ENCODE assay signal across 9 cellular contexts in genomic region chr6:157322792-157323113, GRCh38. TPM values are rescaled to one million over a fixed set of nuclear protein-coding genes. Genes with fewer than 3 reads are reported as not detected.
DNase-seq lines count a peak whose midpoint lies in the region; ATAC-seq, FAIRE-seq and TF ChIP-seq lines count a peak whose summit lies in the region.
"Had no signal": no experiment of that assay in that cellular context is flagged by ENCODE, and none has a peak within 500 bp of the region (broad histone marks: within the 10 kb centered on the region; RNA-seq: fewer than 3 reads in every experiment).

No MANE protein-coding gene starts in this region.

- 2 to 3% methylated on average over 12 of the region's 12 CpGs for WGBS in heart right ventricle, 2 donors

- H3K4me3 ChIP-seq in heart right ventricle (peak overlapping the region; percentile 61 to 88 (median 76)), bronchial epithelial cell (ENCODE audit: low read depth, low read length) (peak overlapping the region; percentile 67), mononuclear cell (ENCODE audit: low read length) (peak overlapping the region; percentile 90), vagina (peak overlapping the region; percentile 65 to 87)

- no peak for DNase-seq in heart right ventricle
- DNase-seq in Right ventricle myocardium superior, result no peak
- DNase-seq in bronchial epithelial cell (ENCODE audit: low read depth), result no peak
- no peak for DNase-seq in vagina (ENCODE audit: extremely low spot score in 2 of 2)
- no peak for DNase-seq in NCI-H1092 treated with DMSO at 0.1 percent for 48 hours (lab: John Stamatoyannopoulos, UW)

- intact Hi-C loops in heart right ventricle (cut with DNase I) (loop anchor here in 8 of 10 donors (2.0 to 10.0 kb wide), 6 partner anchors 58 to 752 kb away; partner anchors contain the start of gene ZDHHC14 (in 7 of the 8)), Right ventricle myocardium superior (cut with DNase I) (loop anchor here (5.0 kb wide), 1 partner anchor 60 kb away; the partner anchor contains the start of gene ZDHHC14), vagina (cut with DNase I) (loop anchor here (5.0 to 10.0 kb wide), 2 partner anchors 342 to 565 kb away; no protein-coding TSS in a partner anchor)

- no peak for FAIRE-seq in bronchial epithelial cell (lab: Jason Lieb, UNC)
- FAIRE-seq: HTR-8/SVneo had no signal

- no peaks in the 10 kb centered on the region for H3K9me3 ChIP-seq in heart right ventricle
- no peaks in the 10 kb centered on the region for H3K9me3 ChIP-seq in mononuclear cell (ENCODE audit: low read depth, low read length)
- H3K9me3 ChIP-seq in vagina, result no peaks in the 10 kb centered on the region

- H3K27ac ChIP-seq in heart right ventricle (peak overlapping the region; percentile 74 to 98 (median 95)), vagina (peak overlapping the region; percentile 89)

- ATAC-seq in heart right ventricle, result no peak
- ATAC-seq in Right ventricle myocardium superior (ENCODE audit: poor library complexity), result no peak
- ATAC-seq in HG03196 (IDR thresholded peaks at IDR 0.05; ENCODE audit: unreplicated experiment), result no peak
- ATAC-seq in HG02885 (IDR thresholded peaks at IDR 0.05; ENCODE audit: poor library complexity, unreplicated experiment), result no peak

- H3K36me3 ChIP-seq in heart right ventricle, result peaks cover 0 to 47% (median 10%) of the 10 kb centered on the region in 9 donors
- no peaks in the 10 kb centered on the region for H3K36me3 ChIP-seq in bronchial epithelial cell (ENCODE audit: control insufficient read depth, insufficient read depth, low read length)
- H3K36me3 ChIP-seq in vagina, result no peaks in the 10 kb centered on the region

- TF ChIP-seq CTCF in heart right ventricle (IDR thresholded peaks at IDR 0.05), result no peak
- TF ChIP-seq CTCF in bronchial epithelial cell (IDR thresholded peaks at IDR 0.05; ENCODE audit: insufficient read depth, low read length, severe bottlenecking), result no peak
- TF ChIP-seq CTCF in vagina (IDR thresholded peaks at IDR 0.05), result no peak

- TF ChIP-seq POLR2A in vagina (IDR thresholded peaks at IDR 0.05), result no peak

- H3K27me3 ChIP-seq in heart right ventricle (no peaks in the 10 kb centered on the region), bronchial epithelial cell (ENCODE audit: control insufficient read depth, insufficient read depth, low read length) (no peaks in the 10 kb centered on the region), mononuclear cell (ENCODE audit: insufficient read depth, low read length) (peaks cover 10% of the 10 kb centered on the region), vagina (no peaks in the 10 kb centered on the region)

- H3K4me1 ChIP-seq in heart right ventricle, result peaks cover 11 to 37% (median 31%) of the 10 kb centered on the region in 9 donors
- peaks cover 12% of the 10 kb centered on the region for H3K4me1 ChIP-seq in mononuclear cell (ENCODE audit: insufficient read depth, low read length)
- H3K4me1 ChIP-seq in vagina, result peaks cover 24% of the 10 kb centered on the region

RNA-seq across cellular contexts. Expression of gene TMEM242, which starts 0.6 kb away (rescaled TPM):
- total RNA-seq in heart right ventricle (10 to 100 TPM; 12.5 to 18.7 (median 16.7) TPM), Right ventricle myocardium superior (18.1 TPM), bronchial epithelial cell (7.1 and 7.2 TPM in 2 replicates), mononuclear cell (9.7 TPM), vagina (6.1 TPM)
- polyA plus RNA-seq in heart right ventricle, result 10 to 100 TPM in 1 of 2 donors, 1 to 10 TPM in 1; 8.9 to 14.2 TPM

RNA-seq across cellular contexts. Expression of gene ZDHHC14, which starts 58.2 kb away (rescaled TPM):
- total RNA-seq in heart right ventricle (10 to 100 TPM in 9 of 10 donors, 1 to 10 TPM in 1; 9.1 to 31.2 (median 16.3) TPM), Right ventricle myocardium superior (9.4 TPM), bronchial epithelial cell (1.8 TPM in 2 replicates), mononuclear cell (1.6 TPM), vagina (15.2 TPM)
- polyA plus RNA-seq in heart right ventricle, result 1 to 10 TPM; 7.7 to 9.9 TPM
